Comparison of ENCODE assay signal across 25 cellular contexts in the genomic region with DNA sequence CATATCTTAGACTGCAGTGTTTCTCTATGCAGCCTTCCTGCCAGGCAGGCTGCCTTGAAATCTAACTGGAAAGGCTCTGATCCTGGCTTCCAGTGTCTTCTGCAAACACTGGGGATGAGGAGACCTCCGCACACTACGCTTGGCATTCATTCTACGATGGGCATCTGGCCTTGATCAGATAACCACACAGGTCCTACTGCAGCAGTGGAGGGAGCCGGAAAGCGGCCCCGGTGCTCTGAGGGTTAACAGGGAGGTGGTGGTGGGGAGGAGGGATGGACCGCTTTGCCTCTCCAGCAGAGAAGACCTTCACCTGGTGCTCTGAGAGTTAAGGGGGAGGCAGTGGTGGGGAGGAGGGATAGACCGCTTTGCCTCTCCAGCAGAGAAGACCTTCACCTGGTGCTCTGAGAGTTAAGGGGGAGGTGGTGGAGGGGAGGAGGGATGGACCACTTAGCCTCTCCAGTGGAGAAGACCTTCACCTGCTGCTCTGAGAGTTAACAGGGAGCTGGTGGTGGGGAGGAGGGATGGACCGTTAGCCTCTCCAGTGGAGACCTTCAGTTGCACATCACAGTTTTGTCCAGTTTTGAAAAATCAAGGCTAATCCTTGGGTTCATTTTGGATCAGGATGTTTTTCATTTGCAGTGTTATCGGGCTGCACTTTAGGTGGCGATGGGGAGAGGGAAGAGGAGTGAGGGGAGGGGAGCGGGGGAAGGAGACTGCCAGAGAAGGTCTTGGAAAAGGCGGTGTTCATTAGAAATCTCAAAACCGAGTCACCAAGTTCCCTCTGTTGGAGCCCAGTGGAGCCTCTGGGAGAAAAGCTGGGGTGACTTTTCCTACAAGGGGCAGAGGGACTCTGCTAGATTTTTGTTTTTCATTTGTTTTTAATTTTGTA. TPM values are rescaled to one million over a fixed set of nuclear protein-coding genes. Genes with fewer than 3 reads are reported as not detected.
DNase-seq lines count a peak whose midpoint lies in the region; ATAC-seq lines count a peak whose summit lies in the region.
"Had no signal": no experiment of that assay in that cellular context is flagged by ENCODE, and none has a peak within 500 bp of the region (broad histone marks: within the 10 kb centered on the region; RNA-seq: fewer than 3 reads in every experiment).

No MANE protein-coding gene starts in this region.

- intact Hi-C loops in sciatic nerve (cut with DNase I) = no loop called here

- H3K4me3 Mint-ChIP-seq in activated CD4-positive, alpha-beta T cell treated with anti-CD3 and anti-CD28 coated beads, Interleukin-2, amount 10 ng/mL, durations not matched to agents 7 days and 5 days = no peak overlapping the region
- peak overlapping the region in 1 of 4 donors; percentile 48 for H3K4me3 Mint-ChIP-seq in CD4-positive, CD25-positive, alpha-beta regulatory T cell
- peak overlapping the region; percentile 68 for H3K4me3 Mint-ChIP-seq in T-helper 17 cell
- H3K4me3 Mint-ChIP-seq: nephron had no signal

- peak overlapping the region; percentile 37 for H3K27ac Mint-ChIP-seq in activated CD4-positive, alpha-beta T cell treated with anti-CD3 and anti-CD28 coated beads, Interleukin-2, amount 10 ng/mL, durations not matched to agents 7 days and 5 days
- peak overlapping the region in 1 of 3 donors; percentile 86 for H3K27ac Mint-ChIP-seq in CD4-positive, CD25-positive, alpha-beta regulatory T cell
- H3K27ac Mint-ChIP-seq in T-helper 17 cell = peak overlapping the region; percentile 60
- H3K27ac Mint-ChIP-seq: activated CD4-positive, alpha-beta T cell treated with anti-CD3 and anti-CD28 coated beads, Interleukin-2, amount 10 ng/mL, durations not matched to agents 24 days and 14 days had no signal

- H3K27ac ChIP-seq in CD4-positive, CD25-positive, alpha-beta regulatory T cell (ENCODE audit: insufficient read depth, low read length, poor library complexity, severe bottlenecking) = no peak overlapping the region
- no peak overlapping the region for H3K27ac ChIP-seq in iPS-20b (ENCODE audit: low read length)
- H3K27ac ChIP-seq: KMS-11 had no signal

- no peaks in the 10 kb centered on the region for H3K9me3 Mint-ChIP-seq in activated CD4-positive, alpha-beta T cell treated with anti-CD3 and anti-CD28 coated beads, Interleukin-2, amount 10 ng/mL, durations not matched to agents 7 days and 5 days
- H3K9me3 Mint-ChIP-seq in CD4-positive, CD25-positive, alpha-beta regulatory T cell = peaks cover 0 to 2% (median 0%) of the 10 kb centered on the region in 7 donors
- H3K9me3 Mint-ChIP-seq: nephron had no signal

- peaks cover 4% of the 10 kb centered on the region for H3K27me3 ChIP-seq in CD4-positive, CD25-positive, alpha-beta regulatory T cell (ENCODE audit: control insufficient read depth, insufficient read depth, low read length)
- H3K27me3 ChIP-seq in iPS-20b (ENCODE audit: insufficient read depth, low read length) = peaks cover 16% of the 10 kb centered on the region

- H3K4me1 Mint-ChIP-seq in activated CD4-positive, alpha-beta T cell treated with anti-CD3 and anti-CD28 coated beads, Interleukin-2, amount 10 ng/mL, durations not matched to agents 7 days and 5 days = peaks cover 20% of the 10 kb centered on the region
- peaks cover 9 to 26% (median 16%) of the 10 kb centered on the region in 4 donors for H3K4me1 Mint-ChIP-seq in CD4-positive, CD25-positive, alpha-beta regulatory T cell
- peaks cover 28% of the 10 kb centered on the region for H3K4me1 Mint-ChIP-seq in T-helper 17 cell

- H3K9me3 ChIP-seq in CD4-positive, CD25-positive, alpha-beta regulatory T cell (ENCODE audit: control insufficient read depth in 2 of 2, low read length in 2 of 2) = no peaks in the 10 kb centered on the region
- H3K9me3 ChIP-seq in T-helper 17 cell (ENCODE audit: control insufficient read depth, low read length, poor library complexity, severe bottlenecking) = no peaks in the 10 kb centered on the region
- H3K9me3 ChIP-seq in iPS-20b (ENCODE audit: insufficient read depth, low read depth, low read length) = no peaks in the 10 kb centered on the region

- DNase-seq in activated CD4-positive, alpha-beta T cell treated with anti-CD3 and anti-CD28 coated beads, Interleukin-2, amount 10 ng/mL, durations not matched to agents 7 days and 5 days = no peak
- no peak for DNase-seq in activated CD4-positive, alpha-beta T cell treated with anti-CD3 and anti-CD28 coated beads, Interleukin-2, amount 50 U/mL, for 4 hours
- DNase-seq in CD4-positive, CD25-positive, alpha-beta regulatory T cell = no peak
- DNase-seq in T-helper 17 cell = no peak
- no peak for DNase-seq in sciatic nerve (ENCODE audit: low spot score)
- DNase-seq in NCI-H1436 (lab: John Stamatoyannopoulos, UW) = no peak
- DNase-seq: COR-L47, dermis blood vessel endothelial cell, HCEC 1CT, hypothalamus, midbrain, NCI-H1436 treated with DMSO at 0.1 percent for 48 hours, NCI-H446, NCI-H82, retina, RPMI8226, trophoblast cell had no signal

- POLR2A ChIA-PET in activated CD4-positive, alpha-beta T cell treated with anti-CD3 and anti-CD28 coated beads, Interleukin-2, amount 10 ng/mL, durations not matched to agents 7 days and 5 days (lab: Charles Lee) = no interaction called here

- H3K4me3 ChIP-seq in CD4-positive, CD25-positive, alpha-beta regulatory T cell (ENCODE audit: low read depth, low read length) = peak overlapping the region; percentile 34
- H3K4me3 ChIP-seq in iPS-20b (ENCODE audit: low read length) = peak overlapping the region; percentile 10; the same call in 1 of the 2 replicates

- ATAC-seq in CD4-positive, CD25-positive, alpha-beta regulatory T cell (ENCODE audit: low read depth in 2 of 2) = no peak
- no peak for ATAC-seq in T-helper 17 cell
- no peak for ATAC-seq in sciatic nerve
- ATAC-seq in HG03175 (IDR thresholded peaks at IDR 0.05; ENCODE audit: unreplicated experiment) = no peak

- CTCF ChIA-PET in activated CD4-positive, alpha-beta T cell treated with anti-CD3 and anti-CD28 coated beads, Interleukin-2, amount 10 ng/mL, durations not matched to agents 7 days and 5 days (lab: Charles Lee) = interaction anchor here (0.6 kb wide), 1 partner anchor 1691 kb away, joined by 3 read pairs; no protein-coding TSS in a partner anchor

- H3K9ac ChIP-seq in iPS-20b (ENCODE audit: low read depth, low read length) = no peak overlapping the region
- H3K9ac ChIP-seq: KMS-11 had no signal

- no peaks in the 10 kb centered on the region for H3K36me3 Mint-ChIP-seq in activated CD4-positive, alpha-beta T cell treated with anti-CD3 and anti-CD28 coated beads, Interleukin-2, amount 10 ng/mL, durations not matched to agents 7 days and 5 days (ENCODE audit: low read depth)
- no peaks in the 10 kb centered on the region for H3K36me3 Mint-ChIP-seq in CD4-positive, CD25-positive, alpha-beta regulatory T cell
- peaks cover 9% of the 10 kb centered on the region for H3K36me3 Mint-ChIP-seq in T-helper 17 cell (ENCODE audit: low read depth)

- peaks cover 49% of the 10 kb centered on the region for H3K27me3 Mint-ChIP-seq in activated CD4-positive, alpha-beta T cell treated with anti-CD3 and anti-CD28 coated beads, Interleukin-2, amount 10 ng/mL, durations not matched to agents 7 days and 5 days
- peaks cover 45% of the 10 kb centered on the region for H3K27me3 Mint-ChIP-seq in CD4-positive, CD25-positive, alpha-beta regulatory T cell
- H3K27me3 Mint-ChIP-seq in T-helper 17 cell = peaks cover 30% of the 10 kb centered on the region

- H3K4me1 ChIP-seq in CD4-positive, CD25-positive, alpha-beta regulatory T cell (ENCODE audit: control insufficient read depth, insufficient read depth, low read length, poor library complexity, severe bottlenecking) = peaks cover 9% of the 10 kb centered on the region
- peaks cover 24% of the 10 kb centered on the region for H3K4me1 ChIP-seq in iPS-20b (ENCODE audit: insufficient read depth, low read length)

- no peaks in the 10 kb centered on the region for H3K36me3 ChIP-seq in CD4-positive, CD25-positive, alpha-beta regulatory T cell (ENCODE audit: control insufficient read depth, insufficient read depth, low read length)
- H3K36me3 ChIP-seq in iPS-20b (ENCODE audit: insufficient read depth, low read depth, low read length) = peaks cover 38% of the 10 kb centered on the region

RNA-seq across cellular contexts. Expression of gene GAL, which starts 5.6 kb away (rescaled TPM):
- total RNA-seq in activated CD4-positive, alpha-beta T cell treated with anti-CD3 and anti-CD28 coated beads, Interleukin-2, amount 10 ng/mL, durations not matched to agents 7 days and 5 days = not detected
- not detected for total RNA-seq in CD4-positive, CD25-positive, alpha-beta regulatory T cell
- polyA plus RNA-seq in CD4-positive, CD25-positive, alpha-beta regulatory T cell = not detected
- total RNA-seq in T-helper 17 cell (not detected), sciatic nerve (not detected)
- total RNA-seq: osteoblast; T-helper 2 cell treated with Interferon-gamma antibody and Interleukin-4, amounts not matched to agents 100 ng/mL and 5 ng/mL, for 36 hours had no signal
- polyA plus RNA-seq: liver had no signal
